ENCODE assay signal across 16 cellular contexts in genomic region chr10:11386044-11386443, GRCh38.
DNase-seq lines count a peak whose midpoint lies in the region; ATAC-seq and TF ChIP-seq lines count a peak whose summit lies in the region.
"Had no signal": no experiment of that assay in that cellular context is flagged by ENCODE, and none has a peak within 500 bp of the region (broad histone marks: within the 10 kb centered on the region; RNA-seq: fewer than 3 reads in every experiment).

No MANE protein-coding gene starts in this region.

- H3K56ac ChIP-seq in mesendoderm (ENCODE audit: low read length): no peak overlapping the region

- CTCF ChIA-PET in HEK293 (lab: Yijun Ruan, JAX): interaction anchor here (0.6 to 0.8 kb wide), 3 partner anchors 16 to 995 kb away, joined by 3 to 7 read pairs (median 3); no protein-coding TSS in a partner anchor

- H3K23ac ChIP-seq in mesendoderm (ENCODE audit: low read length): no peak overlapping the region

- H3K27me3 ChIP-seq in endodermal cell (ENCODE audit: control insufficient read depth, insufficient read depth, low read length, poor library complexity, severe bottlenecking) (no peaks in the 10 kb centered on the region), mesendoderm (ENCODE audit: insufficient read depth, low read length, poor library complexity) (no peaks in the 10 kb centered on the region)
- H3K27me3 ChIP-seq: BLaER1 had no signal

- no peaks in the 10 kb centered on the region for H3K79me1 ChIP-seq in mesendoderm (ENCODE audit: low read length)

- TF ChIP-seq CTCF in HEK293 (tag by site-specific recombination; IDR thresholded peaks at IDR 0.05) (no peak), endodermal cell (conservative IDR thresholded peaks at IDR 0.05) (peak; percentile 20)

- H3K36me3 ChIP-seq in HEK293 (ENCODE audit: control insufficient read depth in 2 of 2, insufficient read depth in 1 of 2, low read length in 2 of 2): no peaks in the 10 kb centered on the region
- H3K36me3 ChIP-seq in endodermal cell (ENCODE audit: control insufficient read depth, insufficient read depth, low read length): no peaks in the 10 kb centered on the region
- H3K36me3 ChIP-seq in mesendoderm (ENCODE audit: control insufficient read depth, insufficient read depth, low read length): no peaks in the 10 kb centered on the region
- H3K36me3 ChIP-seq: BLaER1 had no signal

- peaks cover 8% of the 10 kb centered on the region for H3K27me3 Mint-ChIP-seq in endodermal cell (ENCODE audit: insufficient read depth)
- no peaks in the 10 kb centered on the region for H3K27me3 Mint-ChIP-seq in naive thymus-derived CD8-positive, alpha-beta T cell
- H3K27me3 Mint-ChIP-seq: CD4-positive, alpha-beta memory T cell had no signal

- H3K27ac Mint-ChIP-seq in endodermal cell: peak overlapping the region; percentile 3
- H3K27ac Mint-ChIP-seq in naive thymus-derived CD8-positive, alpha-beta T cell: peak overlapping the region in 2 of 10 donors; percentile 27 to 30
- H3K27ac Mint-ChIP-seq: CD14-positive monocyte; CD4-positive, alpha-beta memory T cell; H9 had no signal

- H3K9me3 ChIP-seq in HEK293 (ENCODE audit: control insufficient read depth, insufficient read depth, low read depth, low read length) (no peaks in the 10 kb centered on the region), endodermal cell (ENCODE audit: control insufficient read depth, low read length) (no peaks in the 10 kb centered on the region)
- H3K9me3 ChIP-seq: A549, BLaER1 had no signal

- peaks cover 15% of the 10 kb centered on the region for H3K9me3 Mint-ChIP-seq in endodermal cell
- H3K9me3 Mint-ChIP-seq in naive thymus-derived CD8-positive, alpha-beta T cell: no peaks in the 10 kb centered on the region
- H3K9me3 Mint-ChIP-seq: H9 had no signal

- no peak overlapping the region for H2BK15ac ChIP-seq in mesendoderm (replicated peaks; ENCODE audit: low read depth)

- H2BK120ac ChIP-seq in mesendoderm (ENCODE audit: low read depth, low read length): no peak overlapping the region

- no peak overlapping the region for H3K27ac ChIP-seq in HEK293 (ENCODE audit: extremely low read depth, low read depth, low read length)
- H3K27ac ChIP-seq in endodermal cell (ENCODE audit: low read depth, low read length): no peak overlapping the region
- H3K27ac ChIP-seq in mesendoderm (ENCODE audit: low read depth, low read length): no peak overlapping the region
- H3K27ac ChIP-seq: A549, BLaER1 had no signal

- no peaks in the 10 kb centered on the region for H3K36me3 Mint-ChIP-seq in endodermal cell (ENCODE audit: low read depth)
- H3K36me3 Mint-ChIP-seq in naive thymus-derived CD8-positive, alpha-beta T cell: no peaks in the 10 kb centered on the region
- H3K36me3 Mint-ChIP-seq: CD14-positive monocyte; CD4-positive, alpha-beta memory T cell had no signal

- WGBS in endodermal cell (ENCODE audit: insufficient coverage in 1 of 2, insufficient read length in 1 of 2), 2 experiments: 64 to 70% methylated on average over 7 to 8 of the region's 8 CpGs
- WGBS in mesendoderm (ENCODE audit: extremely low coverage, insufficient coverage, low lambda C conversion rate): no CpG with 5 or more reads among the region's 8 CpGs

- H3K9ac ChIP-seq in endodermal cell (ENCODE audit: extremely low read depth, low read length, poor library complexity, severe bottlenecking): no peak overlapping the region
- no peak overlapping the region for H3K9ac ChIP-seq in mesendoderm (ENCODE audit: low read length)
- H3K9ac ChIP-seq: BLaER1 had no signal

- peaks cover 22% of the 10 kb centered on the region for H3K4me1 Mint-ChIP-seq in endodermal cell
- H3K4me1 Mint-ChIP-seq in naive thymus-derived CD8-positive, alpha-beta T cell: peaks cover 0 to 20% (median 4%) of the 10 kb centered on the region in 4 donors

- POLR2A ChIA-PET in HEK293 (lab: Yijun Ruan, JAX): interaction anchor here (0.6 kb wide), 1 partner anchor 10 kb away, joined by 3 read pairs; no protein-coding TSS in a partner anchor
- POLR2A ChIA-PET in naive thymus-derived CD8-positive, alpha-beta T cell (lab: Charles Lee): interaction anchor here (0.7 kb wide), 1 partner anchor 61 kb away, joined by 5 read pairs; no protein-coding TSS in a partner anchor

- H2AK5ac ChIP-seq in mesendoderm (ENCODE audit: low read length): no peak overlapping the region

- H3K4me3 ChIP-seq in HEK293 (ENCODE audit: low read depth, low read length) (no peak overlapping the region), endodermal cell (ENCODE audit: low read length) (no peak overlapping the region), mesendoderm (ENCODE audit: low read length) (no peak overlapping the region)
- H3K4me3 ChIP-seq: A549, BLaER1 had no signal

- DNase-seq in endodermal cell (peak; percentile 65), mesendoderm (peak; percentile 82), GF-D8 (lab: John Stamatoyannopoulos, UW) (no peak), NCI-H2107 treated with DMSO at 0.1 percent for 48 hours (lab: John Stamatoyannopoulos, UW; ENCODE audit: unreplicated experiment) (no peak)
- no peak for DNase-seq in naive thymus-derived CD8-positive, alpha-beta T cell
- DNase-seq: CD4-positive, alpha-beta memory T cell; DMS153; DMS79; GDM1; GOT3; H9 had no signal

- H3K79me2 ChIP-seq in mesendoderm (ENCODE audit: control insufficient read depth, insufficient read depth, low read length): no peaks in the 10 kb centered on the region

- no peak overlapping the region for H2BK5ac ChIP-seq in mesendoderm (ENCODE audit: low read length)

- no peak overlapping the region for H3K4ac ChIP-seq in mesendoderm (ENCODE audit: low read depth, low read length)

- no peaks in the 10 kb centered on the region for H3K4me1 ChIP-seq in HEK293 (ENCODE audit: control insufficient read depth, insufficient read depth, low read length)
- peaks cover 3% of the 10 kb centered on the region for H3K4me1 ChIP-seq in endodermal cell (ENCODE audit: control insufficient read depth, insufficient read depth, low read length)
- no peaks in the 10 kb centered on the region for H3K4me1 ChIP-seq in mesendoderm (ENCODE audit: control insufficient read depth, low read depth, low read length)
- H3K4me1 ChIP-seq: A549, BLaER1 had no signal

- no peak overlapping the region for H3K4me3 Mint-ChIP-seq in endodermal cell
- H3K4me3 Mint-ChIP-seq in naive thymus-derived CD8-positive, alpha-beta T cell: no peak overlapping the region
- H3K4me3 Mint-ChIP-seq: CD14-positive monocyte; CD4-positive, alpha-beta memory T cell; H9 had no signal

- ATAC-seq in naive thymus-derived CD8-positive, alpha-beta T cell: no peak
- ATAC-seq in HG03139 (IDR thresholded peaks at IDR 0.05; ENCODE audit: unreplicated experiment): no peak
- ATAC-seq: A549 had no signal

- H3K4me2 ChIP-seq in mesendoderm (ENCODE audit: low read length): no peak overlapping the region
- H3K4me2 ChIP-seq: A549, BLaER1 had no signal

- H4K5ac ChIP-seq in mesendoderm (ENCODE audit: low read length): no peak overlapping the region

- no peak overlapping the region for H3K18ac ChIP-seq in mesendoderm (ENCODE audit: low read length)

- H4K8ac ChIP-seq in mesendoderm (ENCODE audit: low read depth, low read length): no peak overlapping the region

TF ChIP-seq in HEK293, 187 proteins besides CTCF, POLR2A, EP300 and RAD21:
- no peak for TF ChIP-seq ZNF558 (tag by site-specific recombination; IDR thresholded peaks at IDR 0.05)
- no peak for TF ChIP-seq ZNF248 (tag by site-specific recombination; IDR thresholded peaks at IDR 0.05)
- peak; percentile 38 for TF ChIP-seq ZIC2 (tag by site-specific recombination; IDR thresholded peaks at IDR 0.05)

Comparison
In these comparisons a context has a peak if more than half of its experiments do, and no peak if none do; other contexts are left out.
1. DNase-seq: peak in endodermal cell (single experiment) and mesendoderm (single experiment); none in GF-D8 (single experiment), naive thymus-derived CD8-positive, alpha-beta T cell (0 of 10) and NCI-H2107 treated with DMSO at 0.1 percent for 48 hours (single experiment).